In the genomic region with DNA sequence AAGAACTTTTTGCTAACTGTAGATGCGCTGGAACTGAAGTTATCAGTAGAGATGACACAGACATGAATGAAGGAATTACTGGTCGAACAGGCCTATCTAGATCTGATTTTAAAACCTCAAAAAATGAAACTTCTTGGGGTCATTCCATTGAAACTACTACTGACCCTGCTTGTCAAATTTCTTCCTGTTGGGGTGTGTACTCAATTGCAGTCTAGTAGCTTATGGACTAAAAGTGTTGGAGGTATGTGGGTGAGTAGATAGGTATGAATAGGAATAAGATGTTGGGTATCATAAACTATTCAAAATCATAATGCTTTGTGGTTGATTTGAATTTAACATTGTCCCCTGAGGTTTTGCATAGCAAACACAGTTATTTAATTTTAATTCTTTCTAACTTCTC, we compare ENCODE assay signal across 32 cellular contexts.
"Had no signal": no experiment of that assay in that cellular context is flagged by ENCODE, and none has a peak within 500 bp of the region (broad histone marks: within the 10 kb centered on the region; RNA-seq: fewer than 3 reads in every experiment).

No MANE protein-coding gene starts in this region.

- ATAC-seq: activated CD4-positive, CD25-positive, alpha-beta regulatory T cell treated with anti-CD3 and anti-CD28 coated beads, Interleukin-2, amount 50 U/mL, for 24 hours; activated naive CD4-positive, alpha-beta T cell treated with anti-CD3 and anti-CD28 coated beads, Interleukin-2, amount 50 U/mL, for 72 hours; activated T-cell treated with anti-CD3 and anti-CD28 coated beads, Interleukin-2, amount 50 U/mL, for 72 hours; T-cell; T-helper 17 cell had no signal

- H3K36me3 ChIP-seq: ascending aorta, breast epithelium, cardiac muscle cell, WERI-Rb-1 had no signal

- H3K36me3 Mint-ChIP-seq: activated naive CD4-positive, alpha-beta T cell treated with anti-CD3 and anti-CD28 coated beads, Interleukin-2, amount 50 U/mL, for 72 hours; brain; T-cell had no signal

- H3K27me3 Mint-ChIP-seq: activated B cell treated with CpG ODN at 0.5 μM for 24 hours; activated CD4-positive, alpha-beta memory T cell treated with anti-CD3 and anti-CD28 coated beads, Interleukin-2, amount 10 ng/mL, durations not matched to agents 7 days and 5 days; activated CD4-positive, alpha-beta T cell treated with anti-CD3 and anti-CD28 coated beads, Interleukin-2, amount 10 ng/mL, durations not matched to agents 24 days and 14 days; activated naive CD4-positive, alpha-beta T cell treated with anti-CD3 and anti-CD28 coated beads, Interleukin-2, amount 10 ng/mL, durations not matched to agents 7 days and 5 days; activated T-cell treated with anti-CD3 and anti-CD28 coated beads, Interleukin-2, amount 50 U/mL, for 24 hours; dendritic cell treated with granulocyte-macrophage colony-stimulating factor and Interleukin-4, amounts not matched to agents 40 ng/mL and 50 ng/mL, for 4 days; T-cell; T-helper 17 cell had no signal

- H3K4me1 Mint-ChIP-seq: activated CD4-positive, alpha-beta T cell treated with anti-CD3 and anti-CD28 coated beads, Interleukin-2, amount 10 ng/mL, durations not matched to agents 24 days and 14 days; activated naive CD4-positive, alpha-beta T cell treated with anti-CD3 and anti-CD28 coated beads, Interleukin-2, amount 10 ng/mL, durations not matched to agents 7 days and 5 days; T-cell had no signal

- H3K9me3 Mint-ChIP-seq: activated B cell treated with CpG ODN at 0.5 μM for 24 hours; activated CD4-positive, alpha-beta memory T cell treated with anti-CD3 and anti-CD28 coated beads, Interleukin-2, amount 10 ng/mL, durations not matched to agents 7 days and 5 days; activated naive CD4-positive, alpha-beta T cell treated with anti-CD3 and anti-CD28 coated beads, Interleukin-2, amount 50 U/mL, for 72 hours; activated T-cell treated with anti-CD3 and anti-CD28 coated beads, Interleukin-2, amount 50 U/mL, for 24 hours; activated T-cell treated with anti-CD3 and anti-CD28 coated beads, Interleukin-2, amount 50 U/mL, for 72 hours; brain; dendritic cell treated with granulocyte-macrophage colony-stimulating factor and Interleukin-4, amounts not matched to agents 40 ng/mL and 50 ng/mL, for 4 days; endodermal cell; T-cell; T-helper 2 cell treated with Interferon-gamma antibody and Interleukin-4, amounts not matched to agents 5 μg/mL and 100 μg/mL, for 36 hours had no signal

- H3K4me3 ChIP-seq: ascending aorta, breast epithelium, cardiac muscle cell, coronary artery, dorsolateral prefrontal cortex had no signal

- H3K27ac ChIP-seq: ascending aorta, breast epithelium, cardiac muscle cell, coronary artery, dorsolateral prefrontal cortex, WERI-Rb-1 had no signal

- H3K9me3 ChIP-seq: ascending aorta, breast epithelium had no signal

- H3K27me3 ChIP-seq: ascending aorta, breast epithelium, cardiac muscle cell, dorsolateral prefrontal cortex had no signal

- DNase-seq: activated B cell treated with CpG ODN at 0.5 μM for 24 hours; activated CD4-positive, alpha-beta memory T cell treated with anti-CD3 and anti-CD28 coated beads, Interleukin-2, amount 10 ng/mL, durations not matched to agents 7 days and 5 days; activated CD4-positive, alpha-beta T cell treated with anti-CD3 and anti-CD28 coated beads, Interleukin-2, amount 10 ng/mL, durations not matched to agents 24 days and 14 days; activated CD4-positive, alpha-beta T cell treated with anti-CD3 and anti-CD28 coated beads, Interleukin-2, amount 50 U/mL, for 4 hours; activated CD8-positive, alpha-beta memory T cell treated with anti-CD3 and anti-CD28 coated beads, Interleukin-2, amount 50 U/mL, for 48 hours; activated gamma-delta T cell; activated naive CD4-positive, alpha-beta T cell; activated naive CD4-positive, alpha-beta T cell treated with anti-CD3 and anti-CD28 coated beads, Interleukin-2, amount 10 ng/mL, durations not matched to agents 7 days and 5 days; activated naive CD8-positive, alpha-beta T cell treated with anti-CD3 and anti-CD28 coated beads, Interleukin-2, amount 10 ng/mL, durations not matched to agents 7 days and 5 days; activated T-cell treated with anti-CD3 and anti-CD28 coated beads for 4 hours; activated T-cell treated with anti-CD3 and anti-CD28 coated beads, Interleukin-2, amount 50 U/mL, for 24 hours; activated T-cell treated with anti-CD3 and anti-CD28 coated beads, Interleukin-2, amount 50 U/mL, for 72 hours; central memory CD4-positive, alpha-beta T cell; cerebellar nuclear complex; dorsolateral prefrontal cortex; effector memory CD4-positive, alpha-beta T cell; endodermal cell; foreskin fibroblast; head of caudate nucleus; T-cell; T-helper 17 cell; T1000; WERI-Rb-1 had no signal

- H3K4me3 Mint-ChIP-seq: activated B cell treated with CpG ODN at 0.5 μM for 24 hours; activated CD4-positive, alpha-beta memory T cell treated with anti-CD3 and anti-CD28 coated beads, Interleukin-2, amount 10 ng/mL, durations not matched to agents 7 days and 5 days; activated CD4-positive, alpha-beta T cell treated with anti-CD3 and anti-CD28 coated beads, Interleukin-2, amount 10 ng/mL, durations not matched to agents 24 days and 14 days; activated naive CD4-positive, alpha-beta T cell treated with anti-CD3 and anti-CD28 coated beads, Interleukin-2, amount 10 ng/mL, durations not matched to agents 7 days and 5 days; activated naive CD8-positive, alpha-beta T cell treated with anti-CD3 and anti-CD28 coated beads, Interleukin-2, amount 10 ng/mL, durations not matched to agents 7 days and 5 days; activated T-cell treated with anti-CD3 and anti-CD28 coated beads, Interleukin-2, amount 50 U/mL, for 24 hours; activated T-cell treated with anti-CD3 and anti-CD28 coated beads, Interleukin-2, amount 50 U/mL, for 72 hours; brain; dendritic cell treated with granulocyte-macrophage colony-stimulating factor and Interleukin-4, amounts not matched to agents 40 ng/mL and 50 ng/mL, for 4 days; endodermal cell; T-cell; T-helper 17 cell; T-helper 2 cell treated with Interferon-gamma antibody and Interleukin-4, amounts not matched to agents 5 μg/mL and 100 μg/mL, for 36 hours had no signal

- H3K27ac Mint-ChIP-seq: activated B cell treated with CpG ODN at 0.5 μM for 24 hours; activated CD4-positive, alpha-beta memory T cell treated with anti-CD3 and anti-CD28 coated beads, Interleukin-2, amount 10 ng/mL, durations not matched to agents 7 days and 5 days; activated CD4-positive, alpha-beta T cell treated with anti-CD3 and anti-CD28 coated beads, Interleukin-2, amount 10 ng/mL, durations not matched to agents 24 days and 14 days; activated naive CD4-positive, alpha-beta T cell treated with anti-CD3 and anti-CD28 coated beads, Interleukin-2, amount 10 ng/mL, durations not matched to agents 7 days and 5 days; activated naive CD4-positive, alpha-beta T cell treated with anti-CD3 and anti-CD28 coated beads, Interleukin-2, amount 50 U/mL, for 72 hours; activated naive CD8-positive, alpha-beta T cell treated with anti-CD3 and anti-CD28 coated beads, Interleukin-2, amount 10 ng/mL, durations not matched to agents 7 days and 5 days; activated T-cell treated with anti-CD3 and anti-CD28 coated beads, Interleukin-2, amount 50 U/mL, for 24 hours; activated T-cell treated with anti-CD3 and anti-CD28 coated beads, Interleukin-2, amount 50 U/mL, for 72 hours; dendritic cell treated with granulocyte-macrophage colony-stimulating factor and Interleukin-4, amounts not matched to agents 40 ng/mL and 50 ng/mL, for 4 days; endodermal cell; T-cell; T-helper 17 cell; T-helper 2 cell treated with Interferon-gamma antibody and Interleukin-4, amounts not matched to agents 5 μg/mL and 100 μg/mL, for 36 hours had no signal
